ENCODE assay signal across 9 cellular contexts in genomic region chr17:78412403-78412802, GRCh38. TPM values are rescaled to one million over a fixed set of nuclear protein-coding genes. Genes with fewer than 3 reads are reported as not detected.
DNase-seq lines count a peak whose midpoint lies in the region; ATAC-seq and TF ChIP-seq lines count a peak whose summit lies in the region.
"Had no signal": no experiment of that assay in that cellular context is flagged by ENCODE, and none has a peak within 500 bp of the region (broad histone marks: within the 10 kb centered on the region; RNA-seq: fewer than 3 reads in every experiment).

No MANE protein-coding gene starts in this region.

- no peaks in the 10 kb centered on the region for H3K36me3 Mint-ChIP-seq in T-helper 17 cell (ENCODE audit: low read depth)
- H3K36me3 Mint-ChIP-seq: brain had no signal

- H3K27ac ChIP-seq in 22Rv1 = no peak overlapping the region

- TF ChIP-seq CTCF in 22Rv1 (IDR thresholded peaks at IDR 0.05) = peak; percentile 57
- peak; percentile 43 for TF ChIP-seq CTCF in GM10248 (IDR thresholded peaks at IDR 0.05; ENCODE audit: control extremely low read depth, extremely low read depth, low read depth, missing control alignments)
- TF ChIP-seq CTCF in epithelial cell of esophagus (IDR thresholded peaks at IDR 0.05; ENCODE audit: insufficient read depth, low read depth, low read length, missing control alignments) = peak; percentile 49

- POLR2A ChIA-PET in GM10248 (lab: Yijun Ruan, JAX) = interaction anchor here (0.8 kb wide), 1 partner anchor 11 kb away, joined by 4 read pairs; no protein-coding TSS in a partner anchor

- H3K4me3 Mint-ChIP-seq in T-helper 17 cell = peak overlapping the region; percentile 81
- H3K4me3 Mint-ChIP-seq: brain had no signal

- ATAC-seq in T-helper 17 cell (peak; percentile 49), HG02970 (IDR thresholded peaks at IDR 0.05; ENCODE audit: low FRiP score, unreplicated experiment) (no peak), GM21515 (IDR thresholded peaks at IDR 0.05; ENCODE audit: unreplicated experiment) (no peak)

- CTCF ChIA-PET in GM10248 (lab: Yijun Ruan, JAX) = interaction anchor here (1.0 to 3.5 kb wide), 4 partner anchors 9 to 24 kb away, joined by 3 to 24 read pairs (median 4); no protein-coding TSS in a partner anchor

- H3K27ac Mint-ChIP-seq in T-helper 17 cell = peak overlapping the region; percentile 95

- peaks cover 59% of the 10 kb centered on the region for H3K4me1 Mint-ChIP-seq in T-helper 17 cell

- H3K9me3 ChIP-seq in T-helper 17 cell (ENCODE audit: control insufficient read depth, low read length, poor library complexity, severe bottlenecking) = no peaks in the 10 kb centered on the region

- no peak overlapping the region for H3K4me3 ChIP-seq in epithelial cell of esophagus (ENCODE audit: low read length)

- no peak for DNase-seq in GM10248 (ENCODE audit: extremely low spot score)
- DNase-seq in T-helper 17 cell = no peak
- no peak for DNase-seq in epithelial cell of esophagus (ENCODE audit: low read depth)
- DNase-seq in stimulated activated CD4-positive, alpha-beta T cell treated with anti-CD3 and anti-CD28 coated beads, Interleukin-1b, Interleukin-23, amount 100 ng/mL, for 48 hours = peak; percentile 71
- DNase-seq in NCI-H226 = no peak

- H3K27me3 Mint-ChIP-seq in T-helper 17 cell = no peaks in the 10 kb centered on the region

RNA-seq across cellular contexts. Expression of gene PGS1, which starts 34.0 kb away (rescaled TPM):
- 10 to 100 TPM; 47.5 to 54.9 TPM for total RNA-seq in T-helper 17 cell

RNA-seq across cellular contexts. Expression of gene SOCS3, which starts 52.5 kb away (rescaled TPM):
- 100 to 1,000 TPM; 119 to 197 TPM for total RNA-seq in T-helper 17 cell
